In genomic region chr11:8290122-8290810, GRCh38 we compare ENCODE assay signal across 2 cellular contexts.
TF ChIP-seq lines count a peak whose summit lies in the region.

No MANE protein-coding gene starts in this region.

TF ChIP-seq in HEK293, 187 proteins besides CTCF, POLR2A, EP300 and RAD21 (continued from another document):
- TF ChIP-seq ZSCAN4 (tag by site-specific recombination; IDR thresholded peaks at IDR 0.05) (no peak), GFI1B (tag by site-specific recombination; IDR thresholded peaks at IDR 0.05) (no peak), ZNF140 (tag by site-specific recombination; IDR thresholded peaks at IDR 0.05) (no peak), ZNF280D (tag by site-specific recombination; IDR thresholded peaks at IDR 0.05) (no peak), HOXD13 (CRISPR knock-in tag; IDR thresholded peaks at IDR 0.05; ENCODE audit: borderline replicate concordance) (no peak), ZNF626 (tag by site-specific recombination; IDR thresholded peaks at IDR 0.05) (no peak), ZNF335 (tag by site-specific recombination; conservative IDR thresholded peaks at IDR 0.05) (no peak), TRIM28 (IDR thresholded peaks at IDR 0.05; ENCODE audit: borderline replicate concordance, low read length) (peak; percentile 42; the same call in 1 of the 2 replicates), ZNF404 (tag by site-specific recombination; IDR thresholded peaks at IDR 0.05) (no peak), ELK4 (IDR thresholded peaks at IDR 0.05; ENCODE audit: borderline replicate concordance, low read depth, low read length) (no peak), ZNF354C (tag by site-specific recombination; IDR thresholded peaks at IDR 0.05; ENCODE audit: borderline replicate concordance, low read depth) (no peak)

TF ChIP-seq in H1, 55 proteins besides CTCF, POLR2A, EP300 and RAD21 (continued from another document):
- no peak for TF ChIP-seq TAF7 (optimal IDR thresholded peaks at IDR 0.05; ENCODE audit: borderline replicate concordance, low read depth, low read length)
- TF ChIP-seq ZNF274 (IDR thresholded peaks at IDR 0.05; ENCODE audit: borderline replicate concordance, extremely low read depth, low read length): no peak
- TF ChIP-seq RBBP5 (IDR thresholded peaks at IDR 0.05; ENCODE audit: borderline replicate concordance, low read depth, low read length): no peak
- no peak for TF ChIP-seq SRF (IDR thresholded peaks at IDR 0.05; ENCODE audit: low read depth, low read length)
